Comparison of ENCODE assay signal across 8 cellular contexts in the genomic region with DNA sequence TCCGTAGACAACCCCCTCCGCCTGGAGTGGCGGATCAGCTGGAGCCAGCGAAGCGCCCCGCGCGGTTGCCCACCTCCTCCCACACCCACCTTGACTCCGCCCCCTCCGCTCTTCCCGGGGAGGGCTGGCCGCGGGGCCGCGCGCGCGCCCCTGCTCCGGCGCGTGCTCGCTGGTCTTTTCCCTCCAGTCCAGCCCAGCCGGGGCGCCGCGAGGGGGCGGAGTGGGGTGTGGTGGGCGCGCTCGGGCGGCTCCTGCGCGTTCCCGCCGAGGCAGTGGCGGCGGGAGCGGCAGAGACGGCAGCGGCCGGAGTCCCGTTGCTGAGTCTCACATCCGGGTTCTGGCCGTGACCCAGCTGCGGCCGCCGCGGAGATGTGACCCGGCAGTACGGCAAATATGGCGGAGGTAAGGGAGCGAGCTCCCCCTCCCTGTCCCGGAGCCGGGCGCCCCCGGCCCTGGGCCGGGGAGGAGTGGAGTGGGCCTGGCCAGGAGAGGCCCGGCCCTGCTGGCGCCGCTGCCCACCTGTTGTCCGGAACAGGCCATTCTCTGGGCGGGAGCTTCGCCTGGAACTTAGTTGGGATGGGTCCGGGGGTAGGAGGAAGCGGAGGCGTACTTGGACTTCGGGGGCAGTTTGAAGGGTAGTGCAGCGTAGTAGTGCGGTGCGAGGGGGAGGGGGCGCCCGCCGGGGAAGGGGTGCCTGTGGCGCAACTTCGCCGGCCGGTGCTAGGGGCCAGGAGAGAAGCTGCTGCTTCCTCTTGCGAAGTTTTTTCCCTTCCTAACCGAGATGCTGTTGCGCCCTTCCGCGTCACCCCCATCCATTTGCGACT. TPM values are rescaled to one million over a fixed set of nuclear protein-coding genes. Genes with fewer than 3 reads are reported as not detected.
DNase-seq lines count a peak whose midpoint lies in the region; ATAC-seq, FAIRE-seq and TF ChIP-seq lines count a peak whose summit lies in the region.

No MANE protein-coding gene starts in this region.

- H3K9me3 ChIP-seq in ES-I3 (ENCODE audit: control insufficient read depth, insufficient read depth, low read length): no peaks in the 10 kb centered on the region

- peaks cover 4% of the 10 kb centered on the region for H3K27me3 Mint-ChIP-seq in nephron progenitor cell (ENCODE audit: low read depth, poor library complexity)

- H3K4me3 ChIP-seq in LNCaP clone FGC (ENCODE audit: low read depth, low read length) (peak overlapping the region; percentile 86), fibroblast of the aortic adventitia (ENCODE audit: low read depth, low read length) (peak overlapping the region; percentile 80)

- peak overlapping the region; percentile 97 for H3K27ac ChIP-seq in RWPE1

- H3K4me1 ChIP-seq in ES-I3 (ENCODE audit: insufficient read depth, low read length): 0 out of 2 replicates have a peak, but pooled peaks cover 4% of the 10 kb centered on the region

- peak; percentile 45 for TF ChIP-seq CTCF in LNCaP clone FGC (IDR thresholded peaks at IDR 0.05; ENCODE audit: control insufficient read depth, extremely low read depth, insufficient read depth)
- TF ChIP-seq CTCF in RWPE1 (conservative IDR thresholded peaks at IDR 0.05; ENCODE audit: low read depth): peak; percentile 33
- TF ChIP-seq CTCF in fibroblast of the aortic adventitia (IDR thresholded peaks at IDR 0.05; ENCODE audit: insufficient read depth, low read length): no peak
- TF ChIP-seq CTCF in nephron progenitor cell (IDR thresholded peaks at IDR 0.05): no peak

- POLR2A ChIA-PET in RWPE1 (lab: Yijun Ruan, JAX; ENCODE audit: low non-redundant PET): interaction anchor here (0.7 to 1.1 kb wide), 2 partner anchors 8 to 276 kb away, joined by 3 read pairs; no protein-coding TSS in a partner anchor

- DNase-seq in H54 (ENCODE audit: insufficient read length, low spot score) (peak; percentile 56), LNCaP clone FGC (ENCODE audit: low read depth) (no peak), RWPE1 (ENCODE audit: low spot score) (peak; percentile 71), fibroblast of the aortic adventitia (ENCODE audit: low read depth) (peak; percentile 86), nephron progenitor cell (peak; percentile 97)
- peak; percentile 97 for DNase-seq in activated effector memory CD4-positive, alpha-beta T cell treated with anti-CD3 and anti-CD28 coated beads, Interleukin-2, amount 50 U/mL, for 16 hours
- DNase-seq in stimulated activated naive CD8-positive, alpha-beta T cell treated with anti-CD3 and anti-CD28 coated beads, Interleukin-15, Interleukin-2, amounts not matched to agents 100 U/mL and 50 U/mL, for 24 hours: peak; percentile 96

- peaks cover 61% of the 10 kb centered on the region for H3K4me1 Mint-ChIP-seq in nephron progenitor cell

- CTCF ChIA-PET in RWPE1 (lab: Yijun Ruan, JAX): interaction anchor here (0.6 to 0.7 kb wide), 2 partner anchors 12 to 30 kb away, joined by 3 to 4 read pairs; no protein-coding TSS in a partner anchor

- peaks cover 2% of the 10 kb centered on the region for H3K36me3 Mint-ChIP-seq in nephron progenitor cell (ENCODE audit: low read depth)

- peak; percentile 40 for TF ChIP-seq POLR2A in H54 (IDR thresholded peaks at IDR 0.05; ENCODE audit: low read depth, low read length)

- peak overlapping the region; percentile 94 for H3K4me3 Mint-ChIP-seq in nephron progenitor cell

- peak overlapping the region; percentile 98 for H3K27ac Mint-ChIP-seq in nephron progenitor cell

- H3K9ac ChIP-seq in ES-I3 (ENCODE audit: low read depth, low read length): peak overlapping the region; percentile 75

- peak; percentile 83 for ATAC-seq in stimulated activated naive CD8-positive, alpha-beta T cell treated with anti-CD3 and anti-CD28 coated beads, Interleukin-15, Interleukin-2, amounts not matched to agents 100 U/mL and 50 U/mL, for 24 hours

- H3K9me3 Mint-ChIP-seq in nephron progenitor cell: no peaks in the 10 kb centered on the region

- FAIRE-seq in H54 (lab: Jason Lieb, UNC): peak; percentile 60

- no peaks in the 10 kb centered on the region for H3K36me3 ChIP-seq in ES-I3 (ENCODE audit: insufficient read depth, low read length)

RNA-seq across cellular contexts. Expression of a gene that starts 5.4 kb away (rescaled TPM):
- total RNA-seq in fibroblast of the aortic adventitia (ENCODE audit: low replicate concordance): 62.2 and 114 TPM in 2 replicates

RNA-seq across cellular contexts. Expression of a gene that starts 5.6 kb away (rescaled TPM):
- total RNA-seq in fibroblast of the aortic adventitia (ENCODE audit: low replicate concordance): 3.6 and 11.4 TPM in 2 replicates

Comparison
In these comparisons a context has a peak if more than half of its experiments do, and no peak if none do; other contexts are left out.
1. CTCF ChIP-seq: peak in LNCaP clone FGC (single experiment) and RWPE1 (single experiment); none in fibroblast of the aortic adventitia (single experiment) and nephron progenitor cell (single experiment).